Comparison of ENCODE assay signal across 16 cellular contexts in the genomic region with DNA sequence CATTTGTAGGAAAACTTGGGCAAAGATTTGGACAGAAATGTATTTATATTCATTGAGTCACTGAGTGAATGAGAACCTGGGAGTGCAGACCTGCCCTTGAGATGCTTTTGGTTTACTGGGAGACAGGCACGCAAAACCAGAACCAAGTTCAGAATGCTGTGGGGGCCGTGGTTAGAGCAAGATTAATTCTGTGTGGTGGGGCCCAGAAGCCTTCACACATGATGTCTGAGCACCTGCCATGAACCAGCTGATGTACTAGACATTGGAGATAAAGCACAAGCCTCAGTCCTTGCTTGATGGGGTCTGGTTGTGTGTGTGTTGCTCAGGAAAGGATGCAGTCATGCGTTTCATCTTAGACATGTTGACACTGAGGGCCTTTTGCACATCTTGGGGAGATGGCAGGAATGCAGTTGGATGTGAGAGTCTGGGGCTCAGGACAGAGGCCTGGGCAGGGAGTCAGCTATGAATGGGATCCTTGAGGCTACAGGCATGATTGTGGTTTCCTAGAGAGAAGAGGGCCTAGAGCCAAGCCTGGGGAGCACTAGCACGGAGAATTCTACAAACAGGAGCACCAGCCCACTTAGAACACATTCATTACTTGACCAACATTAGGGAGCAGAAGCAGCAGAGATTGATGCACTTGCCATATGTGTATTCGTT.
DNase-seq lines count a peak whose midpoint lies in the region; ATAC-seq and TF ChIP-seq lines count a peak whose summit lies in the region.
"Had no signal": no experiment of that assay in that cellular context is flagged by ENCODE, and none has a peak within 500 bp of the region (broad histone marks: within the 10 kb centered on the region; RNA-seq: fewer than 3 reads in every experiment).

No MANE protein-coding gene starts in this region.

- intact Hi-C loops in right cardiac atrium (cut with DNase I): no loop called here

- ATAC-seq in right cardiac atrium: no peak

- CTCF ChIA-PET in AG04450 (lab: Charles Lee): no interaction called here

- WGBS in right cardiac atrium: 94% methylated on average over 5 of the region's 5 CpGs

- H3K27ac ChIP-seq in AG04450 (ENCODE audit: low read depth, low read length) (peak overlapping the region; percentile 21), right cardiac atrium (ENCODE audit: low read length) (no peak overlapping the region)
- H3K27ac ChIP-seq: C4-2B had no signal

- no peaks in the 10 kb centered on the region for H3K9me3 ChIP-seq in AG04450 (ENCODE audit: control insufficient read depth, insufficient read depth, low read length)
- H3K9me3 ChIP-seq in right cardiac atrium (ENCODE audit: control insufficient read depth, low read length): no peaks in the 10 kb centered on the region

- DNase-seq in AG04450 (ENCODE audit: low read depth, low spot score) (no peak), LHCN-M2 (ENCODE audit: low read depth) (peak; percentile 4), astrocyte of the hippocampus (ENCODE audit: low read depth, low spot score) (peak; percentile 71), iris pigment epithelial cell (ENCODE audit: low read depth) (peak; percentile 41), NCI-H1092 treated with DMSO at 0.1 percent for 48 hours (lab: John Stamatoyannopoulos, UW) (no peak), Kasumi-1 (lab: John Stamatoyannopoulos, UW) (no peak), right cardiac atrium (no peak), activated T-cell treated with anti-CD3 and anti-CD28 coated beads for 4 hours (no peak)
- DNase-seq: GF-D8, H9, NCI-H1105, NCI-H2081, NCI-H446 treated with DMSO at 0.1 percent for 48 hours, NCI-H69, Right ventricle myocardium superior had no signal

- H3K4me1 ChIP-seq in right cardiac atrium (ENCODE audit: control insufficient read depth, insufficient read depth, low read length): no peaks in the 10 kb centered on the region

- POLR2A ChIA-PET in AG04450 (lab: Yijun Ruan, JAX): no interaction called here

- H3K27me3 ChIP-seq in AG04450 (ENCODE audit: control insufficient read depth, insufficient read depth, low read length): no peaks in the 10 kb centered on the region
- no peaks in the 10 kb centered on the region for H3K27me3 ChIP-seq in right cardiac atrium (ENCODE audit: control insufficient read depth, insufficient read depth)

- H3K4me3 ChIP-seq in AG04450 (ENCODE audit: low read depth, low read length): no peak overlapping the region
- no peak overlapping the region for H3K4me3 ChIP-seq in right cardiac atrium (ENCODE audit: low read length)

- TF ChIP-seq CTCF in AG04450 (IDR thresholded peaks at IDR 0.05; ENCODE audit: low read depth, low read length): no peak

Comparison
In these comparisons a context has a peak if more than half of its experiments do, and no peak if none do; other contexts are left out.
1. DNase-seq: peak in LHCN-M2 (single experiment), astrocyte of the hippocampus (single experiment) and iris pigment epithelial cell (single experiment); none in AG04450 (single experiment), NCI-H1092 treated with DMSO at 0.1 percent for 48 hours (single experiment), Kasumi-1 (0 of 2), right cardiac atrium (0 of 3) and activated T-cell treated with anti-CD3 and anti-CD28 coated beads for 4 hours (single experiment).